Comparison of ENCODE assay signal across 8 cellular contexts in genomic region chr3:9400626-9401025, GRCh38. TPM values are rescaled to one million over a fixed set of nuclear protein-coding genes. Genes with fewer than 3 reads are reported as not detected.
DNase-seq lines count a peak whose midpoint lies in the region; ATAC-seq and TF ChIP-seq lines count a peak whose summit lies in the region.

No MANE protein-coding gene starts in this region.

- H3K4me1 Mint-ChIP-seq in endodermal cell, result peaks cover 58% of the 10 kb centered on the region

- TF ChIP-seq POLR2A in sigmoid colon (IDR thresholded peaks at IDR 0.05), result no peak

- H3K27ac ChIP-seq in endodermal cell (ENCODE audit: low read depth, low read length) (peak overlapping the region; percentile 30), sigmoid colon (peak overlapping the region; percentile 98 to 99 (median 99))

- H3K27ac Mint-ChIP-seq in endodermal cell, result peak overlapping the region; percentile 82

- no peaks in the 10 kb centered on the region for H3K27me3 ChIP-seq in NT2/D1 (ENCODE audit: insufficient read depth, insufficient read length)
- H3K27me3 ChIP-seq in endodermal cell (ENCODE audit: control insufficient read depth, insufficient read depth, low read length, poor library complexity, severe bottlenecking), result no peaks in the 10 kb centered on the region
- H3K27me3 ChIP-seq in sigmoid colon, result no peaks in the 10 kb centered on the region

- no peaks in the 10 kb centered on the region for H3K27me3 Mint-ChIP-seq in endodermal cell (ENCODE audit: insufficient read depth)

- WGBS in endodermal cell (ENCODE audit: insufficient coverage in 1 of 2, insufficient read length in 1 of 2), 2 experiments, result 46 to 55% methylated on average over 3 to 4 of the region's 4 CpGs
- WGBS in sigmoid colon, 2 donors, result 18 to 40% methylated on average over 4 of the region's 4 CpGs

- H3K4me3 ChIP-seq in NT2/D1 (ENCODE audit: insufficient read length, low read depth) (peak overlapping the region; percentile 97), endodermal cell (ENCODE audit: low read length) (peak overlapping the region; percentile 88), sigmoid colon (no peak overlapping the region)

- DNase-seq in NCI-H2081 (lab: John Stamatoyannopoulos, UW), result peak; percentile 11 to 19
- DNase-seq in NCI-H2081 treated with DMSO at 0.1 percent for 48 hours (lab: John Stamatoyannopoulos, UW), result no peak
- no peak for DNase-seq in NT2/D1 (ENCODE audit: low read depth, low spot score)
- no peak for DNase-seq in endodermal cell
- no peak for DNase-seq in sigmoid colon
- DNase-seq in stimulated activated CD4-positive, alpha-beta T cell treated with anti-CD3 and anti-CD28 coated beads, Interleukin-4, amount 100 ng/mL, for 1 hour, result no peak
- DNase-seq in COLO829 (ENCODE audit: low spot score), result no peak

- H3K36me3 ChIP-seq in NT2/D1 (ENCODE audit: insufficient read depth, insufficient read length, low read length), result peaks cover 5% of the 10 kb centered on the region
- peaks cover under 1% of the 10 kb centered on the region for H3K36me3 ChIP-seq in endodermal cell (ENCODE audit: control insufficient read depth, insufficient read depth, low read length)
- no peaks in the 10 kb centered on the region for H3K36me3 ChIP-seq in sigmoid colon

- H3K36me3 Mint-ChIP-seq in endodermal cell (ENCODE audit: low read depth), result peaks cover 7% of the 10 kb centered on the region

- peaks cover 8% of the 10 kb centered on the region for H3K4me1 ChIP-seq in NT2/D1 (ENCODE audit: insufficient read depth, insufficient read length)
- peaks cover 6% of the 10 kb centered on the region for H3K4me1 ChIP-seq in endodermal cell (ENCODE audit: control insufficient read depth, insufficient read depth, low read length)
- H3K4me1 ChIP-seq in sigmoid colon, result peaks cover 0 to 72% (median 71%) of the 10 kb centered on the region in 4 donors

- intact Hi-C loops in sigmoid colon (cut with DNase I), result no loop called here

- peak overlapping the region; percentile 97 for H3K4me3 Mint-ChIP-seq in endodermal cell

- TF ChIP-seq EP300 in sigmoid colon (IDR thresholded peaks at IDR 0.05), result no peak

- H3K9me3 Mint-ChIP-seq in endodermal cell, result no peaks in the 10 kb centered on the region

- ATAC-seq in HG03521 (IDR thresholded peaks at IDR 0.05; ENCODE audit: unreplicated experiment), result no peak

- H3K9ac ChIP-seq in NT2/D1 (ENCODE audit: insufficient read length, low read depth) (peak overlapping the region; percentile 69), endodermal cell (ENCODE audit: extremely low read depth, low read length, poor library complexity, severe bottlenecking) (peak overlapping the region; percentile 98)

- TF ChIP-seq CTCF in endodermal cell (conservative IDR thresholded peaks at IDR 0.05) (no peak), sigmoid colon (IDR thresholded peaks at IDR 0.05) (no peak)

- H3K9me3 ChIP-seq in NT2/D1 (ENCODE audit: insufficient read depth, low read length) (no peaks in the 10 kb centered on the region), endodermal cell (ENCODE audit: control insufficient read depth, low read length) (no peaks in the 10 kb centered on the region), sigmoid colon (no peaks in the 10 kb centered on the region)

RNA-seq across cellular contexts. Expression of gene SETD5, which starts 3.2 kb away (rescaled TPM):
- total RNA-seq in endodermal cell, result 100 to 1,000 TPM; 261 to 289 TPM
- polyA plus RNA-seq in endodermal cell (2013, experiment 1 of 2), result 232 TPM
- 214 TPM for polyA plus RNA-seq in endodermal cell (2013, experiment 2 of 2)
- total RNA-seq in sigmoid colon, result 100 to 1,000 TPM in 1 of 4 donors, 10 to 100 TPM in 3; 69.9 to 149 (median 72.7) TPM
- polyA plus RNA-seq in sigmoid colon, result 10 to 100 TPM in 2 of 3 donors, 1 to 10 TPM in 1; 8.6 to 44.7 (median 10.2) TPM

RNA-seq across cellular contexts. Expression of gene THUMPD3, which starts 37.8 kb away (rescaled TPM):
- 10 to 100 TPM; 55.7 to 61.8 TPM for total RNA-seq in endodermal cell
- polyA plus RNA-seq in endodermal cell (2013, experiment 1 of 2), result 58.0 TPM
- 62.1 TPM for polyA plus RNA-seq in endodermal cell (2013, experiment 2 of 2)
- total RNA-seq in sigmoid colon, result 10 to 100 TPM; 20.5 to 38.5 (median 36.0) TPM
- polyA plus RNA-seq in sigmoid colon, result 10 to 100 TPM; 15.6 to 30.9 (median 17.3) TPM

Comparison
In these comparisons a context has a peak if more than half of its experiments do, and no peak if none do; other contexts are left out.
1. DNase-seq: peak in NCI-H2081 (2 of 2); none in NCI-H2081 treated with DMSO at 0.1 percent for 48 hours (single experiment), NT2/D1 (single experiment), endodermal cell (single experiment), sigmoid colon (single experiment), stimulated activated CD4-positive, alpha-beta T cell treated with anti-CD3 and anti-CD28 coated beads, Interleukin-4, amount 100 ng/mL, for 1 hour (single experiment) and COLO829 (single experiment).
2. H3K4me3 ChIP-seq: peak in NT2/D1 (single experiment) and endodermal cell (single experiment); none in sigmoid colon (0 of 4).